ENCODE assay signal across 1 cellular context in the genomic region with DNA sequence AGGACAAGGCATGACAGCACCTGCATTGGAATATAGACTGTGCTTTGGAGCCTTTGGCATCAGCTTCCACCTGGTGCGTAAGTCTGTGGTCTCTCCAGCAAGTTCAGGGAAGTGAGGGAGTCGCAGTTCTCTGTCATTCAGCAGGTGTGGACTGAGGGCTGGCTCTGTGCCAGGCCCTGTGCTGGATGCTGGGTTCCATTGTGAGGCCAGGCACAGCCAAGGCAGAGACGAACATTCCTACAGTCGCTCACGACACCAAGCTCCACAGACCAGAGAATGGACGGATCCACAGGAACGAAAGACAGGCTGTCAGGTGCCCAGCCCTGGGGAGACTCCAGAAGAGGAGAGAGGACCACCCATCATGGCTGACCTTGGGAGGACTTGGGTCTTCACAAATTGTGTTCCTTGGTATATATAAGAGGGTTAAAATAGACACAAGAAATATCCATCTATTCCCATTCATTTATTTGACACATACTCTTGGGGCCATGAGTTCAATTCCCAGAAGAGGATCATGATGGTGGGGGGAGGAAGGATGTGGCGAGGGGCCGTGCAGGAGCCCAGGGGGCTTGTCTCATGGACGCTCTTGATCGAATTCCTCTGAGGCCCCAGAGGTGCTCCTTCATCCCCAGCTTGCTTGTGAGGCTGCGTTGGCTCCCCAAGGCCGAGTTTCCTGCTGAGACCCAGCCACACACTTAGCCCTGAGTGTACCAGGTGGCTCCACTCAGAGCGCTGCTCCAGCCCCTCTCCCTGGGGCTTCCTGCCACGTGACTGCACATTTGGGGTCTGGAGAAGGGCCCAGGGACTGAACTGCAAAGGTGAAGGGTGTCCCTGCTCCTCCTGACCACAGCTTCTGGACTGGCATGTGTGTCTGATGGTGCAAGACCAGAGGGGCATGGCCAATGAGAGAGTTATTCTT.
TF ChIP-seq lines count a peak whose summit lies in the region.

No MANE protein-coding gene starts in this region.

TF ChIP-seq in H1, 55 proteins besides CTCF, POLR2A, EP300 and RAD21 (continued from another document):
- TF ChIP-seq CHD7 (IDR thresholded peaks at IDR 0.05; ENCODE audit: insufficient replicate concordance, low read length) (no peak), SIN3A (conservative IDR thresholded peaks at IDR 0.05 in 1 of 2, IDR thresholded peaks at IDR 0.05 in 1 of 2; ENCODE audit: low read depth in 1 of 2, low read length in 2 of 2) (no peak), SIRT6 (IDR thresholded peaks at IDR 0.05; ENCODE audit: low read length) (no peak), E2F6 (IDR thresholded peaks at IDR 0.05) (no peak), GTF2F1 (IDR thresholded peaks at IDR 0.05; ENCODE audit: borderline replicate concordance, low read depth, low read length) (no peak), EGR1 (IDR thresholded peaks at IDR 0.05; ENCODE audit: borderline replicate concordance, low read depth, low read length) (no peak)
